ENCODE assay signal across 32 cellular contexts in the genomic region with DNA sequence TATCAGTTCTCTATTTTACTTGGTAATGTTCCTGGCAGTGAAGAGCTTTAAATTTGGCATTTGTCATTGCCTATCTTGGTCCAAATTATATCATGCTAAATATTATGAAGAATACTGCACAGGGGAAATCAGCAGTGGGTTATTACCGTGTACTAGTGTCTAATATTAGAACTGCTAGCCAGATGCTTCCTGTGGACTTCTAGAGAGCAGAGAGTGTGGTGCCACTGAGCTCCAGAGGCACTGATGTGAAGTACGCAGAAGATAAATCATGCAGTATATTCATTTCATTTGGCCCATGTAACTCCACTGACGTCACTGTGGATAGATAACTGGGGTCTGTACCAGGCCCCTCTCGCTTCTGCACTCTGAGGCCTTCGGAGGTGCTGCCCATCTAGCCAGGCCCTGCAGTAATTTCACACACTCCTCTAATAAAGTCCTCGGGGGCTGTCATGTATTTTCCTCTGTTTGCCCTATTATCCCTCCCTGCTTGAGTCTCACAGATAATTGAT.
DNase-seq lines count a peak whose midpoint lies in the region; ATAC-seq, FAIRE-seq and TF ChIP-seq lines count a peak whose summit lies in the region.
"Had no signal": no experiment of that assay in that cellular context is flagged by ENCODE, and none has a peak within 500 bp of the region (broad histone marks: within the 10 kb centered on the region; RNA-seq: fewer than 3 reads in every experiment).

No MANE protein-coding gene starts in this region.

- no peak overlapping the region for H3K4me3 Mint-ChIP-seq in glutamatergic neuron (ENCODE audit: unreplicated experiment)
- H3K4me3 Mint-ChIP-seq: activated naive CD8-positive, alpha-beta T cell; nephron progenitor cell had no signal

- TF ChIP-seq CTCF in glutamatergic neuron (IDR thresholded peaks at IDR 0.05; ENCODE audit: partially characterized antibody, unreplicated experiment) (no peak), kidney (IDR thresholded peaks at IDR 0.05; ENCODE audit: borderline replicate concordance, extremely low read depth, insufficient read depth) (no peak)

- H3K27ac Mint-ChIP-seq in glutamatergic neuron (ENCODE audit: unreplicated experiment), result peak overlapping the region; percentile 18
- H3K27ac Mint-ChIP-seq: activated naive CD8-positive, alpha-beta T cell; activated T-helper 2 cell treated with anti-CD3 and anti-CD28 coated beads, Interferon-gamma antibody, Interleukin-2, Interleukin-4, amounts not matched to agents 10 μg/mL and 5 μg/mL and 100 μg/mL, durations not matched to agents 14 hours and 24 hours and 36 hours; nephron progenitor cell had no signal

- peaks cover 7% of the 10 kb centered on the region for H3K9me3 Mint-ChIP-seq in glutamatergic neuron (ENCODE audit: unreplicated experiment)
- H3K9me3 Mint-ChIP-seq: activated T-helper 2 cell treated with anti-CD3 and anti-CD28 coated beads, Interferon-gamma antibody, Interleukin-2, Interleukin-4, amounts not matched to agents 10 μg/mL and 5 μg/mL and 100 μg/mL, durations not matched to agents 14 hours and 24 hours and 36 hours had no signal

- H3K4me1 Mint-ChIP-seq in glutamatergic neuron (ENCODE audit: low read depth, unreplicated experiment), result peaks cover 37% of the 10 kb centered on the region

- H3K36me3 Mint-ChIP-seq in glutamatergic neuron (ENCODE audit: unreplicated experiment), result peaks cover 13% of the 10 kb centered on the region

- intact Hi-C loops in kidney (cut with DNase I), result no loop called here

- no peak for TF ChIP-seq POLR2A in GM12891 (IDR thresholded peaks at IDR 0.05; ENCODE audit: low read depth, low read length)

- H3K9me3 ChIP-seq in kidney (ENCODE audit: control insufficient read depth in 1 of 2, low read length in 2 of 2), result no peaks in the 10 kb centered on the region
- H3K9me3 ChIP-seq: esophagus squamous epithelium, gastrocnemius medialis, right atrium auricular region, thoracic aorta, uterus had no signal

- peak; percentile 71 for FAIRE-seq in GM12891 (lab: Jason Lieb, UNC)
- no peak for FAIRE-seq in kidney (lab: Jason Lieb, UNC)
- FAIRE-seq: D721Med, islet of Langerhans had no signal

- ATAC-seq in GM19397 (IDR thresholded peaks at IDR 0.05; ENCODE audit: unreplicated experiment) (peak; percentile 67), HG03097 (IDR thresholded peaks at IDR 0.05; ENCODE audit: low FRiP score, unreplicated experiment) (peak; percentile 80)
- ATAC-seq: gastrocnemius medialis; stimulated activated naive CD8-positive, alpha-beta T cell treated with anti-CD3 and anti-CD28 coated beads, Interleukin-15, Interleukin-2, amounts not matched to agents 100 U/mL and 50 U/mL, for 24 hours had no signal

- no peak overlapping the region for H3K4me3 ChIP-seq in kidney (ENCODE audit: low read length in 2 of 2)
- H3K4me3 ChIP-seq: cardiac muscle cell, esophagus squamous epithelium, gastrocnemius medialis, right atrium auricular region, thoracic aorta, uterus had no signal

- H3K36me3 ChIP-seq in kidney (ENCODE audit: control insufficient read depth in 1 of 2, insufficient read depth in 2 of 2, low read length in 2 of 2), result peaks cover 0 to 3% of the 10 kb centered on the region in 2 donors
- H3K36me3 ChIP-seq: cardiac muscle cell, gastrocnemius medialis, right atrium auricular region, thoracic aorta, uterus had no signal

- H3K4me1 ChIP-seq in kidney (ENCODE audit: control insufficient read depth in 1 of 2, insufficient read depth in 1 of 2, low read depth in 1 of 2, low read length in 2 of 2), result no peaks in the 10 kb centered on the region
- H3K4me1 ChIP-seq: esophagus squamous epithelium, gastrocnemius medialis, parathyroid adenoma, right atrium auricular region, uterus had no signal

- H3K27me3 Mint-ChIP-seq in glutamatergic neuron (ENCODE audit: unreplicated experiment), result peaks cover 2% of the 10 kb centered on the region
- H3K27me3 Mint-ChIP-seq: activated naive CD8-positive, alpha-beta T cell had no signal

- DNase-seq in GM12891 (ENCODE audit: insufficient read length, low spot score) (no peak), glutamatergic neuron (no peak), kidney (no peak), GM19240 (ENCODE audit: insufficient read length, low spot score) (no peak), GF-D8 (lab: John Stamatoyannopoulos, UW) (no peak)
- no peak for DNase-seq in activated CD8-positive, alpha-beta memory T cell treated with anti-CD3 and anti-CD28 coated beads for 24 hours
- DNase-seq: ACHN; activated CD4-positive, alpha-beta T cell treated with anti-CD3 and anti-CD28 coated beads, Interleukin-2, amount 50 U/mL, for 48 hours; aorta; C1 segment of cervical spinal cord; cortex of kidney; esophagus squamous epithelium; gastrocnemius medialis; KG1; MM.1S; NCI-H1417 treated with DMSO at 0.1 percent for 48 hours; NCI-H446; nephron progenitor cell; stimulated activated CD4-positive, alpha-beta T cell treated with anti-CD3 and anti-CD28 coated beads, Interleukin-12 subunit alpha, Interleukin-12 subunit beta, amount 100 ng/mL, for 4 hours; stimulated activated CD4-positive, alpha-beta T cell treated with anti-CD3 and anti-CD28 coated beads, Interleukin-4, amount 100 ng/mL, for 4 hours; stimulated activated naive CD8-positive, alpha-beta T cell treated with anti-CD3 and anti-CD28 coated beads, Interleukin-15, Interleukin-2, amounts not matched to agents 100 U/mL and 50 U/mL, for 24 hours; uterus had no signal

- H3K27ac ChIP-seq in kidney (ENCODE audit: low read depth in 2 of 2, low read length in 2 of 2), result no peak overlapping the region
- H3K27ac ChIP-seq: cardiac muscle cell, esophagus squamous epithelium, gastrocnemius medialis, parathyroid adenoma, right atrium auricular region, thoracic aorta, uterus had no signal

- no peak overlapping the region for H3K9ac ChIP-seq in kidney (ENCODE audit: low read length in 2 of 2)
- H3K9ac ChIP-seq: parathyroid adenoma had no signal

TF ChIP-seq in GM12891, 5 proteins besides CTCF, POLR2A, EP300 and RAD21:
- TF ChIP-seq POLR2AphosphoS5 (IDR thresholded peaks at IDR 0.05; ENCODE audit: low read depth, low read length) (no peak), TAF1 (IDR thresholded peaks at IDR 0.05; ENCODE audit: low read depth, low read length) (no peak), SPI1 (IDR thresholded peaks at IDR 0.05; ENCODE audit: low read depth, low read length) (no peak), PAX5 (IDR thresholded peaks at IDR 0.05; ENCODE audit: insufficient read depth, low read length, severe bottlenecking) (no peak), POU2F2 (IDR thresholded peaks at IDR 0.05; ENCODE audit: low read depth, low read length) (no peak)
